21 cellular contexts compared by ENCODE assay signal in genomic region chr1:98030483-98030882, GRCh38.
DNase-seq lines count a peak whose midpoint lies in the region; ATAC-seq and TF ChIP-seq lines count a peak whose summit lies in the region.
"Had no signal": no experiment of that assay in that cellular context is flagged by ENCODE, and none has a peak within 500 bp of the region (broad histone marks: within the 10 kb centered on the region; RNA-seq: fewer than 3 reads in every experiment).

No MANE protein-coding gene starts in this region.

- H3K36me3 Mint-ChIP-seq in activated T-cell treated with anti-CD3 and anti-CD28 coated beads, Interleukin-2, amount 50 U/mL, for 72 hours (ENCODE audit: insufficient read depth in 2 of 2), result no peaks in the 10 kb centered on the region
- H3K36me3 Mint-ChIP-seq: stimulated activated naive B cell treated with anti-CD40 and anti-IgM and Interleukin-4, amounts not matched to agents 10 μg/mL and 1 μg/mL and 100 μg/mL, for 72 hours had no signal

- no peak overlapping the region for H3K27ac Mint-ChIP-seq in activated T-cell treated with anti-CD3 and anti-CD28 coated beads, Interleukin-2, amount 50 U/mL, for 72 hours
- H3K27ac Mint-ChIP-seq: activated T-helper 1 cell treated with anti-CD3 and anti-CD28 coated beads, Interleukin-12 subunit alpha, Interleukin-12 subunit beta, Interleukin-2, Interleukin-4 antibody, amounts not matched to agents 30 ng/mL and 10 ng/mL and 1 ng/mL, durations not matched to agents 14 hours and 24 hours and 36 hours; CD4-positive, alpha-beta T cell; stimulated activated naive B cell treated with anti-CD40 and anti-IgM and Interleukin-4, amounts not matched to agents 10 μg/mL and 1 μg/mL and 100 μg/mL, for 72 hours had no signal

- no peak for TF ChIP-seq CTCF in epithelial cell of esophagus (IDR thresholded peaks at IDR 0.05; ENCODE audit: insufficient read depth, low read depth, low read length, missing control alignments)

- no peak overlapping the region for H3K4me3 Mint-ChIP-seq in activated T-cell treated with anti-CD3 and anti-CD28 coated beads, Interleukin-2, amount 50 U/mL, for 72 hours
- H3K4me3 Mint-ChIP-seq: activated T-helper 1 cell treated with anti-CD3 and anti-CD28 coated beads, Interleukin-12 subunit alpha, Interleukin-12 subunit beta, Interleukin-2, Interleukin-4 antibody, amounts not matched to agents 30 ng/mL and 10 ng/mL and 1 ng/mL, durations not matched to agents 14 hours and 24 hours and 36 hours; CD4-positive, alpha-beta T cell; stimulated activated naive B cell treated with anti-CD40 and anti-IgM and Interleukin-4, amounts not matched to agents 10 μg/mL and 1 μg/mL and 100 μg/mL, for 72 hours had no signal

- no peaks in the 10 kb centered on the region for H3K27me3 Mint-ChIP-seq in activated T-cell treated with anti-CD3 and anti-CD28 coated beads, Interleukin-2, amount 50 U/mL, for 72 hours (ENCODE audit: low read depth)
- H3K27me3 Mint-ChIP-seq: stimulated activated naive B cell treated with anti-CD40 and anti-IgM and Interleukin-4, amounts not matched to agents 10 μg/mL and 1 μg/mL and 100 μg/mL, for 72 hours had no signal

- DNase-seq in activated T-cell treated with anti-CD3 and anti-CD28 coated beads, Interleukin-2, amount 50 U/mL, for 72 hours, result no peak
- no peak for DNase-seq in activated T-cell treated with anti-CD3 and anti-CD28 coated beads, Interleukin-2, amount 50 U/mL, for 48 hours
- DNase-seq in RKO (ENCODE audit: low spot score), result peak; percentile 21
- peak; percentile 27 for DNase-seq in epithelial cell of esophagus (ENCODE audit: low read depth)
- no peak for DNase-seq in stimulated activated naive CD8-positive, alpha-beta T cell treated with anti-CD3 and anti-CD28 coated beads, Interleukin-15, Interleukin-2, amounts not matched to agents 100 U/mL and 50 U/mL, for 24 hours
- DNase-seq in foreskin melanocyte, result no peak
- DNase-seq in COLO668 (lab: John Stamatoyannopoulos, UW; ENCODE audit: unreplicated experiment), result no peak
- DNase-seq: ACHN; activated CD4-positive, alpha-beta T cell treated with anti-CD3 and anti-CD28 coated beads, Interleukin-2, amount 50 U/mL, for 1 hour; CD4-positive, alpha-beta T cell; esophagus squamous epithelium; KBM-7; left ventricle myocardium superior; NCI-H1417 treated with DMSO at 0.1 percent for 48 hours; NCI-H2227 treated with DMSO at 0.1 percent for 48 hours; posterior cingulate gyrus; stimulated activated naive B cell treated with anti-CD40 and anti-IgM and Interleukin-4, amounts not matched to agents 10 μg/mL and 1 μg/mL and 100 μg/mL, for 72 hours had no signal

- peaks cover 6% of the 10 kb centered on the region for H3K4me1 Mint-ChIP-seq in activated T-cell treated with anti-CD3 and anti-CD28 coated beads, Interleukin-2, amount 50 U/mL, for 72 hours (ENCODE audit: low read depth)
- H3K4me1 Mint-ChIP-seq: stimulated activated naive B cell treated with anti-CD40 and anti-IgM and Interleukin-4, amounts not matched to agents 10 μg/mL and 1 μg/mL and 100 μg/mL, for 72 hours had no signal

- peak; percentile 67 to 77 for ATAC-seq in activated T-cell treated with anti-CD3 and anti-CD28 coated beads, Interleukin-2, amount 50 U/mL, for 72 hours (replicated peaks in 1 of 2)
- peak; percentile 92 for ATAC-seq in stimulated activated naive CD8-positive, alpha-beta T cell treated with anti-CD3 and anti-CD28 coated beads, Interleukin-15, Interleukin-2, amounts not matched to agents 100 U/mL and 50 U/mL, for 24 hours
- ATAC-seq in HG02852 (IDR thresholded peaks at IDR 0.05; ENCODE audit: unreplicated experiment), result no peak
- ATAC-seq: GM12878, left ventricle myocardium superior had no signal

- no peaks in the 10 kb centered on the region for H3K9me3 Mint-ChIP-seq in activated T-cell treated with anti-CD3 and anti-CD28 coated beads, Interleukin-2, amount 50 U/mL, for 72 hours
- H3K9me3 Mint-ChIP-seq: activated T-helper 1 cell treated with anti-CD3 and anti-CD28 coated beads, Interleukin-12 subunit alpha, Interleukin-12 subunit beta, Interleukin-2, Interleukin-4 antibody, amounts not matched to agents 30 ng/mL and 10 ng/mL and 1 ng/mL, durations not matched to agents 14 hours and 24 hours and 36 hours; CD4-positive, alpha-beta T cell; stimulated activated naive B cell treated with anti-CD40 and anti-IgM and Interleukin-4, amounts not matched to agents 10 μg/mL and 1 μg/mL and 100 μg/mL, for 72 hours had no signal

- no peak overlapping the region for H3K4me3 ChIP-seq in epithelial cell of esophagus (ENCODE audit: low read length)
- H3K4me3 ChIP-seq: coronary artery, esophagus squamous epithelium, GM12878 had no signal

Comparison
In these comparisons a context has a peak if more than half of its experiments do, and no peak if none do; other contexts are left out.
1. DNase-seq: peak in RKO (single experiment) and epithelial cell of esophagus (single experiment); none in activated T-cell treated with anti-CD3 and anti-CD28 coated beads, Interleukin-2, amount 50 U/mL, for 72 hours (0 of 2), activated T-cell treated with anti-CD3 and anti-CD28 coated beads, Interleukin-2, amount 50 U/mL, for 48 hours (0 of 2), stimulated activated naive CD8-positive, alpha-beta T cell treated with anti-CD3 and anti-CD28 coated beads, Interleukin-15, Interleukin-2, amounts not matched to agents 100 U/mL and 50 U/mL, for 24 hours (single experiment), foreskin melanocyte (single experiment) and COLO668 (single experiment).